Comparison of ENCODE assay signal across 19 cellular contexts in genomic region chr7:139991911-139992310, GRCh38.
DNase-seq lines count a peak whose midpoint lies in the region; ATAC-seq, FAIRE-seq and TF ChIP-seq lines count a peak whose summit lies in the region.
"Had no signal": no experiment of that assay in that cellular context is flagged by ENCODE, and none has a peak within 500 bp of the region (broad histone marks: within the 10 kb centered on the region; RNA-seq: fewer than 3 reads in every experiment).

No MANE protein-coding gene starts in this region.

- H3K4me1 Mint-ChIP-seq in CD14-positive monocyte (peaks cover 21% of the 10 kb centered on the region), nephron (peaks cover 45% of the 10 kb centered on the region)

- no peak overlapping the region for H3K4me3 Mint-ChIP-seq in CD14-positive monocyte
- no peak overlapping the region for H3K4me3 Mint-ChIP-seq in nephron
- H3K4me3 Mint-ChIP-seq: CD8-positive, alpha-beta T cell had no signal

- no peaks in the 10 kb centered on the region for H3K27me3 ChIP-seq in bronchial epithelial cell (ENCODE audit: control insufficient read depth, insufficient read depth, low read length)
- H3K27me3 ChIP-seq in pancreas, result no peaks in the 10 kb centered on the region
- H3K27me3 ChIP-seq: BE2C had no signal

- no peaks in the 10 kb centered on the region for H3K4me1 ChIP-seq in pancreas
- H3K4me1 ChIP-seq: BE2C, HAP-1 had no signal

- ATAC-seq in HG02870 (IDR thresholded peaks at IDR 0.05; ENCODE audit: unreplicated experiment), result no peak
- no peak for ATAC-seq in GM19023 (IDR thresholded peaks at IDR 0.05; ENCODE audit: unreplicated experiment)
- no peak for ATAC-seq in pancreas
- ATAC-seq: CD8-positive, alpha-beta T cell; GM12878; K562 had no signal

- no peak overlapping the region for H3K27ac ChIP-seq in pancreas
- H3K27ac ChIP-seq: GM23248 had no signal

- peaks cover 0 to 2% (median 0%) of the 10 kb centered on the region in 7 donors for H3K9me3 Mint-ChIP-seq in CD14-positive monocyte
- no peaks in the 10 kb centered on the region for H3K9me3 Mint-ChIP-seq in nephron
- H3K9me3 Mint-ChIP-seq: CD8-positive, alpha-beta T cell had no signal

- H3K27me3 Mint-ChIP-seq in CD14-positive monocyte (ENCODE audit: low read depth in 3 of 3) (peaks cover 0 to 3% (median 1%) of the 10 kb centered on the region in 3 donors), nephron (ENCODE audit: low read depth) (peaks cover 8% of the 10 kb centered on the region)

- H3K4me3 ChIP-seq in bronchial epithelial cell (ENCODE audit: low read depth, low read length) (no peak overlapping the region), pancreas (no peak overlapping the region)
- H3K4me3 ChIP-seq: GM12878, GM23248, HAP-1, K562 had no signal

- intact Hi-C loops in CD14-positive monocyte (cut with micrococcal nuclease) (no loop called here), pancreas (cut with DNase I) (loop anchor here in 1 of 3 donors (10.0 kb wide), 1 partner anchor 217 kb away; the partner anchor contains the start of gene HIPK2)

- TF ChIP-seq CTCF in CD14-positive monocyte (IDR thresholded peaks at IDR 0.05) (no peak), bronchial epithelial cell (IDR thresholded peaks at IDR 0.05; ENCODE audit: insufficient read depth, low read length, severe bottlenecking) (no peak), nephron (IDR thresholded peaks at IDR 0.05; ENCODE audit: unreplicated experiment in 3 of 3) (no peak), pancreas (IDR thresholded peaks at IDR 0.05) (no peak)

- H3K9me3 ChIP-seq in pancreas, result no peaks in the 10 kb centered on the region
- H3K9me3 ChIP-seq: BE2C, HAP-1 had no signal

- H3K36me3 Mint-ChIP-seq in CD14-positive monocyte (peaks cover 61 to 83% of the 10 kb centered on the region in 2 donors), nephron (ENCODE audit: low read depth) (no peaks in the 10 kb centered on the region)
- H3K36me3 Mint-ChIP-seq: CD8-positive, alpha-beta T cell had no signal

- H3K36me3 ChIP-seq in bronchial epithelial cell (ENCODE audit: control insufficient read depth, insufficient read depth, low read length) (no peaks in the 10 kb centered on the region), pancreas (no peaks in the 10 kb centered on the region)
- H3K36me3 ChIP-seq: BE2C, HAP-1 had no signal

- 83 to 85% methylated on average over 6 of the region's 6 CpGs for WGBS in pancreas, 2 donors

- DNase-seq in CD14-positive monocyte (ENCODE audit: low spot score), result no peak
- no peak for DNase-seq in bronchial epithelial cell (ENCODE audit: low read depth)
- no peak for DNase-seq in midbrain (lab: John Stamatoyannopoulos, UW)
- DNase-seq in pancreas, result no peak
- DNase-seq: ACHN; Calu3; CD8-positive, alpha-beta T cell; DMS 273 treated with DMSO at 0.1 percent for 48 hours; DND-41; EL had no signal

- H3K27ac Mint-ChIP-seq in CD14-positive monocyte (peak overlapping the region in 4 of 7 donors; percentile 8 to 81 (median 30)), nephron (peak overlapping the region; percentile 65 to 84 (median 80))
- H3K27ac Mint-ChIP-seq: CD8-positive, alpha-beta T cell had no signal

- FAIRE-seq in bronchial epithelial cell (lab: Jason Lieb, UNC) (peak; percentile 70), pancreas (lab: Jason Lieb, UNC) (no peak)
- FAIRE-seq: A204.1, GM12878, K562 had no signal
